2 cellular contexts compared by ENCODE assay signal in genomic region chr3:56754753-56755365, GRCh38.
TF ChIP-seq lines count a peak whose summit lies in the region.

No MANE protein-coding gene starts in this region.

TF ChIP-seq in GM12878, 131 proteins besides CTCF, POLR2A, EP300 and RAD21 (continued from another document and continues in another):
- TF ChIP-seq, protein P1, sequence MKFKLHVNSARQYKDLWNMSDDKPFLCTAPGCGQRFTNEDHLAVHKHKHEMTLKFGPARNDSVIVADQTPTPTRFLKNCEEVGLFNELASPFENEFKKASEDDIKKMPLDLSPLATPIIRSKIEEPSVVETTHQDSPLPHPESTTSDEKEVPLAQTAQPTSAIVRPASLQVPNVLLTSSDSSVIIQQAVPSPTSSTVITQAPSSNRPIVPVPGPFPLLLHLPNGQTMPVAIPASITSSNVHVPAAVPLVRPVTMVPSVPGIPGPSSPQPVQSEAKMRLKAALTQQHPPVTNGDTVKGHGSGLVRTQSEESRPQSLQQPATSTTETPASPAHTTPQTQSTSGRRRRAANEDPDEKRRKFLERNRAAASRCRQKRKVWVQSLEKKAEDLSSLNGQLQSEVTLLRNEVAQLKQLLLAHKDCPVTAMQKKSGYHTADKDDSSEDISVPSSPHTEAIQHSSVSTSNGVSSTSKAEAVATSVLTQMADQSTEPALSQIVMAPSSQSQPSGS (IDR thresholded peaks at IDR 0.05; ENCODE audit: low read length) = peak; percentile 22; the same call in 1 of the 2 replicates
- TF ChIP-seq CBFB (IDR thresholded peaks at IDR 0.05; ENCODE audit: low read depth) = 0 out of 2 replicates have a peak, but pooled peaks have one; percentile 5
- TF ChIP-seq SMC3 (IDR thresholded peaks at IDR 0.05; ENCODE audit: borderline replicate concordance, low read length) = no peak
- no peak for TF ChIP-seq POLR2AphosphoS2 (IDR thresholded peaks at IDR 0.05; ENCODE audit: low read depth, low read length)
- no peak for TF ChIP-seq NRF1 (conservative IDR thresholded peaks at IDR 0.05; ENCODE audit: low read depth, low read length)
- TF ChIP-seq, protein P2, sequence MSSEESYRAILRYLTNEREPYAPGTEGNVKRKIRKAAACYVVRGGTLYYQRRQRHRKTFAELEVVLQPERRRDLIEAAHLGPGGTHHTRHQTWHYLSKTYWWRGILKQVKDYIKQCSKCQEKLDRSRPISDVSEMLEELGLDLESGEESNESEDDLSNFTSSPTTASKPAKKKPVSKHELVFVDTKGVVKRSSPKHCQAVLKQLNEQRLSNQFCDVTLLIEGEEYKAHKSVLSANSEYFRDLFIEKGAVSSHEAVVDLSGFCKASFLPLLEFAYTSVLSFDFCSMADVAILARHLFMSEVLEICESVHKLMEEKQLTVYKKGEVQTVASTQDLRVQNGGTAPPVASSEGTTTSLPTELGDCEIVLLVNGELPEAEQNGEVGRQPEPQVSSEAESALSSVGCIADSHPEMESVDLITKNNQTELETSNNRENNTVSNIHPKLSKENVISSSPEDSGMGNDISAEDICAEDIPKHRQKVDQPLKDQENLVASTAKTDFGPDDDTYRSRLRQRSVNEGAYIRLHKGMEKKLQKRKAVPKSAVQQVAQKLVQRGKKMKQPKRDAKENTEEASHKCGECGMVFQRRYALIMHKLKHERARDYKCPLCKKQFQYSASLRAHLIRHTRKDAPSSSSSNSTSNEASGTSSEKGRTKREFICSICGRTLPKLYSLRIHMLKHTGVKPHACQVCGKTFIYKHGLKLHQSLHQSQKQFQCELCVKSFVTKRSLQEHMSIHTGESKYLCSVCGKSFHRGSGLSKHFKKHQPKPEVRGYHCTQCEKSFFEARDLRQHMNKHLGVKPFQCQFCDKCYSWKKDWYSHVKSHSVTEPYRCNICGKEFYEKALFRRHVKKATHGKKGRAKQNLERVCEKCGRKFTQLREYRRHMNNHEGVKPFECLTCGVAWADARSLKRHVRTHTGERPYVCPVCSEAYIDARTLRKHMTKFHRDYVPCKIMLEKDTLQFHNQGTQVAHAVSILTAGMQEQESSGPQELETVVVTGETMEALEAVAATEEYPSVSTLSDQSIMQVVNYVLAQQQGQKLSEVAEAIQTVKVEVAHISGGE (CRISPR knock-in tag; IDR thresholded peaks at IDR 0.05) = no peak
- no peak for TF ChIP-seq FOS (IDR thresholded peaks at IDR 0.05; ENCODE audit: borderline replicate concordance, extremely low read depth, insufficient read length)
- no peak for TF ChIP-seq CEBPB (IDR thresholded peaks at IDR 0.05; ENCODE audit: borderline replicate concordance in 1 of 2, low read depth in 2 of 2, low read length in 2 of 2)
- TF ChIP-seq MEF2B (IDR thresholded peaks at IDR 0.05; ENCODE audit: partially characterized antibody, poor library complexity, severe bottlenecking) = no peak
- TF ChIP-seq TCF12 (IDR thresholded peaks at IDR 0.05; ENCODE audit: low read depth, low read length) = peak; percentile 71; the same call in 1 of the 2 replicates
- no peak for TF ChIP-seq HDAC6 (IDR thresholded peaks at IDR 0.05; ENCODE audit: unreplicated experiment)
- TF ChIP-seq SPI1 (IDR thresholded peaks at IDR 0.05; ENCODE audit: borderline replicate concordance, insufficient read depth, low read depth, low read length) = peak; percentile 89
- TF ChIP-seq ZBED1 (IDR thresholded peaks at IDR 0.05; ENCODE audit: borderline replicate concordance) = no peak
- TF ChIP-seq TCF3 (IDR thresholded peaks at IDR 0.05; ENCODE audit: borderline replicate concordance, insufficient read depth, low read depth, low read length) = peak; percentile 29; the same call in 1 of the 2 replicates
- peak; percentile 46 for TF ChIP-seq IKZF1 (conservative IDR thresholded peaks at IDR 0.05)
- TF ChIP-seq YY1 (IDR thresholded peaks at IDR 0.05; ENCODE audit: low read depth, low read length) = peak; percentile 65
- peak; percentile 87 for TF ChIP-seq RUNX3 (IDR thresholded peaks at IDR 0.05; ENCODE audit: low read length)
- peak; percentile 62; the same call in 1 of the 2 replicates for TF ChIP-seq FOXM1 (IDR thresholded peaks at IDR 0.05; ENCODE audit: low read depth, low read length)
- TF ChIP-seq IKZF2 (IDR thresholded peaks at IDR 0.05) = peak; percentile 38 to 43; a peak in 2 of 4 replicates
- TF ChIP-seq SMAD1 (IDR thresholded peaks at IDR 0.05; ENCODE audit: low read depth, partially characterized antibody) = no peak
- TF ChIP-seq BCLAF1 (IDR thresholded peaks at IDR 0.05) = no peak
- peak; percentile 8; the same call in 1 of the 2 replicates for TF ChIP-seq POLR2AphosphoS5 (IDR thresholded peaks at IDR 0.05; ENCODE audit: low read length)
- TF ChIP-seq STAT1 (conservative IDR thresholded peaks at IDR 0.05) = no peak
- TF ChIP-seq NR2C1 (IDR thresholded peaks at IDR 0.05) = no peak

TF ChIP-seq in SK-N-SH treated with all-trans-retinoic acid at 6 μM for 48 hours, 23 proteins besides CTCF, POLR2A, EP300 and RAD21 (continued from another document):
- no peak for TF ChIP-seq POU6F1 (CRISPR knock-in tag; IDR thresholded peaks at IDR 0.05; ENCODE audit: borderline replicate concordance, low read depth)
- no peak for TF ChIP-seq GLIS3 (CRISPR knock-in tag; IDR thresholded peaks at IDR 0.05)
- no peak for TF ChIP-seq ZNF565 (CRISPR knock-in tag; conservative IDR thresholded peaks at IDR 0.05; ENCODE audit: low read depth)
- no peak for TF ChIP-seq ZFP30 (CRISPR knock-in tag; IDR thresholded peaks at IDR 0.05)
- TF ChIP-seq, protein P3, sequence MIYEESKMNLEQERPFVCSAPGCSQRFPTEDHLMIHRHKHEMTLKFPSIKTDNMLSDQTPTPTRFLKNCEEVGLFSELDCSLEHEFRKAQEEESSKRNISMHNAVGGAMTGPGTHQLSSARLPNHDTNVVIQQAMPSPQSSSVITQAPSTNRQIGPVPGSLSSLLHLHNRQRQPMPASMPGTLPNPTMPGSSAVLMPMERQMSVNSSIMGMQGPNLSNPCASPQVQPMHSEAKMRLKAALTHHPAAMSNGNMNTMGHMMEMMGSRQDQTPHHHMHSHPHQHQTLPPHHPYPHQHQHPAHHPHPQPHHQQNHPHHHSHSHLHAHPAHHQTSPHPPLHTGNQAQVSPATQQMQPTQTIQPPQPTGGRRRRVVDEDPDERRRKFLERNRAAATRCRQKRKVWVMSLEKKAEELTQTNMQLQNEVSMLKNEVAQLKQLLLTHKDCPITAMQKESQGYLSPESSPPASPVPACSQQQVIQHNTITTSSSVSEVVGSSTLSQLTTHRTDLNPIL (CRISPR knock-in tag; IDR thresholded peaks at IDR 0.05; ENCODE audit: low read depth) = no peak
- no peak for TF ChIP-seq ZC3H10 (CRISPR knock-in tag; IDR thresholded peaks at IDR 0.05)
- no peak for TF ChIP-seq ESRRG (CRISPR knock-in tag; IDR thresholded peaks at IDR 0.05)
- TF ChIP-seq ISL1 (CRISPR knock-in tag; IDR thresholded peaks at IDR 0.05) = no peak
- no peak for TF ChIP-seq CSRNP3 (CRISPR knock-in tag; IDR thresholded peaks at IDR 0.05)
- no peak for TF ChIP-seq CSDC2 (CRISPR knock-in tag; IDR thresholded peaks at IDR 0.05)
- no peak for TF ChIP-seq ZNF8 (CRISPR knock-in tag; IDR thresholded peaks at IDR 0.05)
